8 cellular contexts compared by ENCODE assay signal in the genomic region with DNA sequence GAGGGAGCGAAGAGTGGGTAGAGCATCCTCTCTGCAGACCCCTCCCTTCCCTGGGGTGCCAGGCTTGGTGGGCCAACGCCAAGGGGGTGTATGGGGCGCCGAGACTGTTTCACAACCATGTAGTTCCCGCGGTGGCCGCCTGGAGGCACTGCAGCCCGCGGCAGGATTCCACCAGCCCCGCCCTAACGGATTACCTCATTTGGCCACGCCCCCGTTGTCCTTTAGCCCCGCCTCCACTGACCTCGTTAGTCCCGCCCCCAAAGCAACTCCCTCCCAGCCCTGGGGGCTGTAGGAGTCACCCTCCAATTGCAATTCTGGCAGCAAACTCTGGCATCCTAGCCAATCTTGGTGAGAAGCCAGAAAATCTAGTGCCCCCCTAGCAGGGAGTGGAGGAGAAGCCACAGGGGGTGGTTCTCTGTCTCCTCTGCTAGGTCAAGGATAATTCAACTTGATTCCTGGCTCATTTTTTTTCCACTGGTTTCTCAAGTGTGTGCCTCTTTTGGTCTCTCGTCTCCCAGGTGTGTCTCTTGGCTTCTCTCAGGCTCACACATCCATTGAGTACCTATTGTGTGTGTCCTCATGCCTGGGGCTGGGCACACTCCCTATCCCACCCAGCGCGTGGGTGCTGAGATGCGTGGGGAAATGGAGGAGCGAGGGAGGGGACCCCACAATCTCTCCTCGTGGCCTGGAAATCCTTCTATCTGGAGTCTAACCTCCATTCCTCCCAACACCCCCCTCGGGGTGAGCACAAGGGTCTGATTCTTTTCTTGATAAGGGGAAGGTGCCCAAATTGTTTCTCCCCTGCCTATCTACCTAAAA. TPM values are rescaled to one million over a fixed set of nuclear protein-coding genes. Genes with fewer than 3 reads are reported as not detected.
A peak's percentile ranks its signal among the peaks of the same experiment; 100 is the strongest.
DNase-seq lines count a peak whose midpoint lies in the region; ATAC-seq and TF ChIP-seq lines count a peak whose summit lies in the region.

No MANE protein-coding gene starts in this region.

- CTCF ChIA-PET in Calu3 (lab: Charles Lee), result no interaction called here
- CTCF ChIA-PET in activated naive CD4-positive, alpha-beta T cell treated with anti-CD3 and anti-CD28 coated beads, Interleukin-2, amount 10 ng/mL, durations not matched to agents 7 days and 5 days (lab: Charles Lee), result interaction anchor here (1.0 to 6.2 kb wide), 2 partner anchors 94 to 316 kb away, joined by 4 to 66 read pairs; no protein-coding TSS in a partner anchor

- H2AFZ ChIP-seq in trophoblast cell (ENCODE audit: insufficient read depth, low read length, poor library complexity), result no peak overlapping the region

- H3K27ac Mint-ChIP-seq in Calu3 (ENCODE audit: unreplicated experiment), result no peak overlapping the region
- H3K27ac Mint-ChIP-seq in activated naive CD4-positive, alpha-beta T cell treated with anti-CD3 and anti-CD28 coated beads, Interleukin-2, amount 10 ng/mL, durations not matched to agents 7 days and 5 days, result no peak overlapping the region

- H3K4ac ChIP-seq in trophoblast cell (ENCODE audit: low read depth, low read length), result no peak overlapping the region

- H3K23ac ChIP-seq in trophoblast cell (ENCODE audit: low read length), result no peak overlapping the region

- H3K9me3 ChIP-seq in trophoblast cell (ENCODE audit: insufficient read depth, low read depth, low read length), result peaks cover 2% of the 10 kb centered on the region
- H3K9me3 ChIP-seq in upper lobe of left lung, result peaks cover 0 to 4% (median 0%) of the 10 kb centered on the region in 4 donors

- H3K4me1 Mint-ChIP-seq in Calu3 (ENCODE audit: low read depth, unreplicated experiment), result peaks cover 9% of the 10 kb centered on the region
- H3K4me1 Mint-ChIP-seq in activated naive CD4-positive, alpha-beta T cell treated with anti-CD3 and anti-CD28 coated beads, Interleukin-2, amount 10 ng/mL, durations not matched to agents 7 days and 5 days, result peaks cover 26% of the 10 kb centered on the region

- no peak overlapping the region for H3K18ac ChIP-seq in trophoblast cell (ENCODE audit: low read length)

- H3K27me3 Mint-ChIP-seq in Calu3 (ENCODE audit: unreplicated experiment), result peaks cover 30% of the 10 kb centered on the region
- H3K27me3 Mint-ChIP-seq in activated naive CD4-positive, alpha-beta T cell treated with anti-CD3 and anti-CD28 coated beads, Interleukin-2, amount 10 ng/mL, durations not matched to agents 7 days and 5 days, result peaks cover 82% of the 10 kb centered on the region

- no TSS peak for BruUV-seq in Calu3 (replicated peaks; lab: Mats Ljungman, UMichigan)

- H4K8ac ChIP-seq in trophoblast cell (ENCODE audit: low read depth, low read length), result no peak overlapping the region

- no peak overlapping the region for H3K4me2 ChIP-seq in trophoblast cell (ENCODE audit: low read length)

- H3K4me1 ChIP-seq in trophoblast cell (ENCODE audit: control insufficient read depth in 1 of 2, insufficient read depth in 2 of 2, low read length in 2 of 2), result peaks cover 6% of the 10 kb centered on the region in 2 experiments
- H3K4me1 ChIP-seq in upper lobe of left lung, result peaks cover 12 to 20% (median 17%) of the 10 kb centered on the region in 4 donors

- intact Hi-C loops in Calu3 (cut with micrococcal nuclease; ENCODE audit: unreplicated experiment) (loop anchor here (2.0 to 10.0 kb wide), 2 partner anchors 92 to 450 kb away; partner anchors contain the start of gene TYK2), head of caudate nucleus (cut with DNase I) (loop anchor here (5.0 to 10.0 kb wide), 3 partner anchors 93 to 320 kb away; partner anchors contain the start of gene MRPL4)

- DNase-seq in Calu3, result peak; percentile 79
- peak in 1 of 2 experiments; percentile 57 for DNase-seq in HL-60 (ENCODE audit: low read depth in 1 of 2, low spot score in 1 of 2)
- DNase-seq in SKM-1 treated with dmso at 0.1 percent for 144 hours (lab: John Stamatoyannopoulos, UW; ENCODE audit: unreplicated experiment), result peak; percentile 49
- DNase-seq in activated naive CD4-positive, alpha-beta T cell treated with anti-CD3 and anti-CD28 coated beads, Interleukin-2, amount 10 ng/mL, durations not matched to agents 7 days and 5 days, result peak; percentile 83
- peak; percentile 56 to 92 (median 80) for DNase-seq in head of caudate nucleus
- peak; percentile 23 to 58 for DNase-seq in trophoblast cell
- peak; percentile 60 to 92 for DNase-seq in upper lobe of left lung

- peaks cover 25% of the 10 kb centered on the region for H3K36me3 Mint-ChIP-seq in Calu3 (ENCODE audit: insufficient read depth, unreplicated experiment)
- peaks cover 3% of the 10 kb centered on the region for H3K36me3 Mint-ChIP-seq in activated naive CD4-positive, alpha-beta T cell treated with anti-CD3 and anti-CD28 coated beads, Interleukin-2, amount 10 ng/mL, durations not matched to agents 7 days and 5 days

- no peak overlapping the region for H2BK5ac ChIP-seq in trophoblast cell (ENCODE audit: low read depth, low read length, poor library complexity)

- H4K91ac ChIP-seq in trophoblast cell (ENCODE audit: low read depth, low read length), result no peak overlapping the region

- H3K36me3 ChIP-seq in trophoblast cell (ENCODE audit: control insufficient read depth in 1 of 2, insufficient read depth in 2 of 2, low read length in 2 of 2) (no peaks in the 10 kb centered on the region), upper lobe of left lung (no peaks in the 10 kb centered on the region)

- no peak for TF ChIP-seq POLR2A in upper lobe of left lung (IDR thresholded peaks at IDR 0.05)

- peak; percentile 84 for TF ChIP-seq CTCF in Calu3 (IDR thresholded peaks at IDR 0.05; ENCODE audit: unreplicated experiment)
- TF ChIP-seq CTCF in HL-60 (IDR thresholded peaks at IDR 0.05; ENCODE audit: insufficient read depth, low read length), result peak; percentile 59
- TF ChIP-seq CTCF in upper lobe of left lung (IDR thresholded peaks at IDR 0.05), result peak; percentile 70 to 92 (median 84)

- H3K9me3 Mint-ChIP-seq in Calu3 (ENCODE audit: low read depth, unreplicated experiment), result no peaks in the 10 kb centered on the region
- peaks cover 3% of the 10 kb centered on the region for H3K9me3 Mint-ChIP-seq in activated naive CD4-positive, alpha-beta T cell treated with anti-CD3 and anti-CD28 coated beads, Interleukin-2, amount 10 ng/mL, durations not matched to agents 7 days and 5 days

- H3K27me3 ChIP-seq in HL-60 (ENCODE audit: insufficient read depth, poor library complexity, severe bottlenecking) (peaks cover 27% of the 10 kb centered on the region), trophoblast cell (ENCODE audit: insufficient read depth, low read length) (peaks cover 10% of the 10 kb centered on the region), upper lobe of left lung (peaks cover 0 to 32% (median 15%) of the 10 kb centered on the region in 4 donors)

- H3K27ac ChIP-seq in HL-60 (replicated peaks) (no peak overlapping the region), trophoblast cell (ENCODE audit: low read depth, low read length) (no peak overlapping the region), upper lobe of left lung (no peak overlapping the region)

- no CpG with 5 or more reads among the region's 23 CpGs for WGBS in trophoblast cell (ENCODE audit: extremely low coverage, insufficient coverage, insufficient read length)
- WGBS in upper lobe of left lung, 2 donors, result 13 to 19% methylated on average over 12 to 23 of the region's 23 CpGs

- ATAC-seq in upper lobe of left lung (ENCODE audit: low FRiP score in 2 of 2) (peak; percentile 83 to 85), HG03378 (IDR thresholded peaks at IDR 0.05; ENCODE audit: unreplicated experiment) (no peak)

- no peak overlapping the region for H2AK5ac ChIP-seq in trophoblast cell (ENCODE audit: low read length)

- H2BK12ac ChIP-seq in trophoblast cell (ENCODE audit: low read length), result no peak overlapping the region

- no peaks in the 10 kb centered on the region for H3K79me2 ChIP-seq in trophoblast cell (ENCODE audit: control insufficient read depth, insufficient read depth, low read length, poor library complexity)

- TF ChIP-seq EP300 in upper lobe of left lung (IDR thresholded peaks at IDR 0.05), result no peak

- H3K4me3 Mint-ChIP-seq in Calu3 (ENCODE audit: low read depth, unreplicated experiment), result no peak overlapping the region
- H3K4me3 Mint-ChIP-seq in activated naive CD4-positive, alpha-beta T cell treated with anti-CD3 and anti-CD28 coated beads, Interleukin-2, amount 10 ng/mL, durations not matched to agents 7 days and 5 days, result no peak overlapping the region

- H3K14ac ChIP-seq in trophoblast cell (ENCODE audit: low read length), result no peak overlapping the region

- H3K4me3 ChIP-seq in HL-60 (replicated peaks; ENCODE audit: insufficient read depth, low read length) (no peak overlapping the region), trophoblast cell (ENCODE audit: low read depth, low read length) (no peak overlapping the region), upper lobe of left lung (no peak overlapping the region)

- H3K79me1 ChIP-seq in trophoblast cell (ENCODE audit: low read length), result peaks cover 2% of the 10 kb centered on the region

- H4K12ac ChIP-seq in trophoblast cell (ENCODE audit: low read depth, low read length), result no peak overlapping the region

- no peak overlapping the region for H2BK120ac ChIP-seq in trophoblast cell (ENCODE audit: insufficient read depth, low read length, poor library complexity)

- no peak overlapping the region for H3K9ac ChIP-seq in trophoblast cell (ENCODE audit: low read length)

RNA-seq across cellular contexts. Expression of gene OLFM2, which starts 2.0 kb away (rescaled TPM):
- total RNA-seq in Calu3 (2022) (11.2 and 14.9 TPM in 2 replicates), upper lobe of left lung (10 to 100 TPM in 1 of 6 donors, 1 to 10 TPM in 3, under 1 TPM in 1, not detected in 1; 0.98 to 11.3 (median 4.7) TPM)
- 14.6 and 15.9 TPM in 2 replicates for polyA plus RNA-seq in trophoblast cell (2013)
